ENCODE assay signal across 19 cellular contexts in the genomic region with DNA sequence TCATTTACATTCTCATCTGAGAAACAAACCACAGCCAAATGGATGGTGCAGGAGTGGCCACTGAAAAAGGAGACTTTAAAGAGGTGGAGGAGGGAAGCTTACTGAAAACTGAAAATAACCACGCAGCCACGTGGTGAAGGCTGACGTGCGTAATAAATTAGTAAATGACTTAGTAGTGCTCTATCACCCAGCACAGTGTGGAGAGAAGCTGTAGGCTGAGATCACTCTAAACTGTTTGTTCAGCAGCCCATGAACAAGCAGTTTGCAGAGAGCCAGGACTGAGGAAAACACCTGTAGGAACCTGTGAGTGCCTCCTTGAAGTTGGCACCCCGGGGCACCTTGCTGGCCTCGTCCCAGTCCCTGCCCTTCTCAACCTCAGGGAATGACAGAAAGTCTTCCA.
"Had no signal": no experiment of that assay in that cellular context is flagged by ENCODE, and none has a peak within 500 bp of the region (broad histone marks: within the 10 kb centered on the region; RNA-seq: fewer than 3 reads in every experiment).

No MANE protein-coding gene starts in this region.

- DNase-seq: activated B cell treated with CpG ODN at 0.5 μM for 24 hours; activated CD4-positive, alpha-beta T cell treated with anti-CD3 and anti-CD28 coated beads for 48 hours; activated CD8-positive, alpha-beta memory T cell treated with anti-CD3 and anti-CD28 coated beads, Interleukin-2, amount 50 U/mL, for 4 hours; activated CD8-positive, alpha-beta T cell treated with anti-CD3 and anti-CD28 coated beads, Interleukin-2, amount 10 ng/mL, durations not matched to agents 7 days and 5 days; activated naive CD8-positive, alpha-beta T cell treated with anti-CD3 and anti-CD28 coated beads for 36 hours; activated T-cell treated with anti-CD3 and anti-CD28 coated beads, Interleukin-2, amount 50 U/mL, for 48 hours; amygdala; body of pancreas; caudate nucleus; erythroblast; heart right ventricle; left cardiac atrium; midbrain; psoas muscle; stimulated activated naive CD8-positive, alpha-beta T cell treated with anti-CD3 and anti-CD28 coated beads, Interleukin-15, amount 100 ng/mL, for 72 hours; testis had no signal

- H3K4me1 Mint-ChIP-seq: activated B cell treated with CpG ODN at 0.5 μM for 24 hours; activated naive CD8-positive, alpha-beta T cell treated with anti-CD3 and anti-CD28 coated beads for 36 hours; stimulated activated naive CD8-positive, alpha-beta T cell treated with anti-CD3 and anti-CD28 coated beads, Interleukin-15, amount 100 ng/mL, for 72 hours had no signal

- H3K36me3 Mint-ChIP-seq: activated naive CD8-positive, alpha-beta T cell treated with anti-CD3 and anti-CD28 coated beads for 36 hours had no signal

- H3K4me3 ChIP-seq: body of pancreas, gastroesophageal sphincter, heart right ventricle, psoas muscle, testis, vagina had no signal

- H3K9me3 ChIP-seq: body of pancreas, psoas muscle, testis, vagina had no signal

- H3K27ac ChIP-seq: body of pancreas, gastroesophageal sphincter, heart right ventricle, psoas muscle, testis, vagina had no signal

- H3K27ac Mint-ChIP-seq: activated B cell treated with CpG ODN at 0.5 μM for 24 hours; activated CD8-positive, alpha-beta T cell treated with anti-CD3 and anti-CD28 coated beads, Interleukin-2, amount 10 ng/mL, durations not matched to agents 7 days and 5 days; activated naive CD8-positive, alpha-beta T cell treated with anti-CD3 and anti-CD28 coated beads for 36 hours; stimulated activated naive CD8-positive, alpha-beta T cell treated with anti-CD3 and anti-CD28 coated beads, Interleukin-15, amount 100 ng/mL, for 72 hours had no signal

- ATAC-seq: activated CD8-positive, alpha-beta T cell treated with anti-CD3 and anti-CD28 coated beads, Interleukin-2, amount 10 ng/mL, durations not matched to agents 7 days and 5 days; body of pancreas; gastroesophageal sphincter; heart right ventricle; left cardiac atrium; psoas muscle; sciatic nerve; stimulated activated naive CD8-positive, alpha-beta T cell treated with anti-CD3 and anti-CD28 coated beads, Interleukin-15, amount 100 ng/mL, for 72 hours had no signal

- H3K27me3 ChIP-seq: body of pancreas, gastroesophageal sphincter, heart right ventricle, testis, vagina had no signal

- H3K36me3 ChIP-seq: gastroesophageal sphincter, heart right ventricle, vagina had no signal

- H3K27me3 Mint-ChIP-seq: activated B cell treated with CpG ODN at 0.5 μM for 24 hours; activated naive CD8-positive, alpha-beta T cell treated with anti-CD3 and anti-CD28 coated beads for 36 hours had no signal

- H3K4me3 Mint-ChIP-seq: activated B cell treated with CpG ODN at 0.5 μM for 24 hours; activated CD8-positive, alpha-beta T cell treated with anti-CD3 and anti-CD28 coated beads, Interleukin-2, amount 10 ng/mL, durations not matched to agents 7 days and 5 days; activated naive CD8-positive, alpha-beta T cell treated with anti-CD3 and anti-CD28 coated beads for 36 hours; stimulated activated naive CD8-positive, alpha-beta T cell treated with anti-CD3 and anti-CD28 coated beads, Interleukin-15, amount 100 ng/mL, for 72 hours had no signal

- H3K4me1 ChIP-seq: body of pancreas, psoas muscle, testis, vagina had no signal
